9 cellular contexts compared by ENCODE assay signal in the genomic region with DNA sequence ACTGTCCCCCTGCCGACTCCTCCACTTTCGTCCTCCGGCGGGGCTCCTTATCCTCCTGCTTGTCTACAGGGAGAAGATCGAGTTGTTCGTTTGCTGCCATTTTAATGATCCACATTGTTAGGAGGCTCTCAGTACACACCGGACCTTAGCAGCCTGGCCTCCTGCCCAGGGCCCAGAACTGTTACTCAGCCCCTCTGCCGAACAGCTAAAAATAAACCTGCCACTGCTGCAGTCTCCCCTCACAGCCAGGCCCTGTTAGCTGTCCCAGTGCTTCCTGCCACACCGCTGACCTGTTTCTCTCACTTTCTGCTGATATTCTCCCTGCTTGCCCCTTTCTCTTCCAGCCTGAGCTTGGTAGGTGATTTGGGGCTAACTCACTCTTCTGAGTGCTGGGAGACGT. TPM values are rescaled to one million over a fixed set of nuclear protein-coding genes. Genes with fewer than 3 reads are reported as not detected.
DNase-seq lines count a peak whose midpoint lies in the region; ATAC-seq, FAIRE-seq and TF ChIP-seq lines count a peak whose summit lies in the region.
"Had no signal": no experiment of that assay in that cellular context is flagged by ENCODE, and none has a peak within 500 bp of the region (broad histone marks: within the 10 kb centered on the region; RNA-seq: fewer than 3 reads in every experiment).

No MANE protein-coding gene starts in this region.

- intact Hi-C loops in heart right ventricle (cut with DNase I): loop anchor here in 3 of 10 donors (2.0 to 5.0 kb wide), 3 partner anchors 30 to 36 kb away; no protein-coding TSS in a partner anchor

- H3K4me1 ChIP-seq in heart right ventricle: peaks cover 53 to 100% (median 100%) of the 10 kb centered on the region in 9 donors

- peaks cover 0 to 37% (median 0%) of the 10 kb centered on the region in 9 donors for H3K36me3 ChIP-seq in heart right ventricle

- DNase-seq in ELF-1 (ENCODE audit: low read depth, low spot score): peak; percentile 14
- peak; percentile 25 for DNase-seq in amniotic stem cell (lab: John Stamatoyannopoulos, UW)
- peak; percentile 84 to 85 for DNase-seq in heart right ventricle
- DNase-seq in retinal pigment epithelial cell (ENCODE audit: low read depth): peak; percentile 54
- DNase-seq in HTR-8/SVneo (ENCODE audit: insufficient read length, low spot score): no peak
- DNase-seq: effector CD4-positive, alpha-beta T cell had no signal

- peak; percentile 74 to 92 (median 86) for ATAC-seq in heart right ventricle
- ATAC-seq in GM21423 (IDR thresholded peaks at IDR 0.05; ENCODE audit: unreplicated experiment): no peak
- no peak for ATAC-seq in GM21381 (IDR thresholded peaks at IDR 0.05; ENCODE audit: unreplicated experiment)
- no peak for ATAC-seq in GM19452 (IDR thresholded peaks at IDR 0.05; ENCODE audit: unreplicated experiment)

- WGBS in heart right ventricle, 2 donors: 10 to 14% methylated on average over 10 of the region's 10 CpGs

- H3K4me3 ChIP-seq in heart right ventricle: peak overlapping the region in 6 of 10 donors; percentile 4 to 21 (median 16)
- no peak overlapping the region for H3K4me3 ChIP-seq in retinal pigment epithelial cell (ENCODE audit: low read length)

- H3K27me3 ChIP-seq in heart right ventricle: no peaks in the 10 kb centered on the region

- no peaks in the 10 kb centered on the region for H3K9me3 ChIP-seq in heart right ventricle

- no peak for TF ChIP-seq CTCF in heart right ventricle (IDR thresholded peaks at IDR 0.05)
- TF ChIP-seq CTCF in retinal pigment epithelial cell (conservative IDR thresholded peaks at IDR 0.05; ENCODE audit: low read depth, low read length): no peak

- no peak for FAIRE-seq in HTR-8/SVneo (lab: Jason Lieb, UNC)

- H3K27ac ChIP-seq in heart right ventricle: peak overlapping the region; percentile 80 to 99 (median 96)

RNA-seq across cellular contexts. Expression of a gene that starts 8.3 kb away (rescaled TPM):
- total RNA-seq in heart right ventricle: 100 to 1,000 TPM; 169 to 323 (median 224) TPM
- polyA plus RNA-seq in heart right ventricle: 100 to 1,000 TPM; 101 to 144 TPM

RNA-seq across cellular contexts. Expression of a gene that starts 57.7 kb away (rescaled TPM):
- total RNA-seq in heart right ventricle: 10 to 100 TPM; 10.4 to 27.9 (median 20.8) TPM
- 10 to 100 TPM in 1 of 2 donors, 1 to 10 TPM in 1; 4.1 to 31.1 TPM for polyA plus RNA-seq in heart right ventricle

Comparison
In these comparisons a context has a peak if more than half of its experiments do, and no peak if none do; other contexts are left out.
1. ATAC-seq: peak in heart right ventricle (8 of 8); none in GM21423 (single experiment), GM21381 (single experiment) and GM19452 (single experiment).